Comparison of ENCODE assay signal across 10 cellular contexts in genomic region chr20:38870733-38871559, GRCh38. TPM values are rescaled to one million over a fixed set of nuclear protein-coding genes. Genes with fewer than 3 reads are reported as not detected.
A peak's percentile ranks its signal among the peaks of the same experiment; 100 is the strongest.
DNase-seq lines count a peak whose midpoint lies in the region; ATAC-seq lines count a peak whose summit lies in the region.
"Had no signal": no experiment of that assay in that cellular context is flagged by ENCODE, and none has a peak within 500 bp of the region (broad histone marks: within the 10 kb centered on the region; RNA-seq: fewer than 3 reads in every experiment).

No MANE protein-coding gene starts in this region.

- no peaks in the 10 kb centered on the region for H3K27me3 Mint-ChIP-seq in activated CD4-positive, alpha-beta T cell treated with anti-CD3 and anti-CD28 coated beads for 36 hours

- ATAC-seq in activated CD4-positive, alpha-beta T cell treated with anti-CD3 and anti-CD28 coated beads for 36 hours = peak; percentile 13
- ATAC-seq in esophagus mucosa = peak; percentile 86
- ATAC-seq in stimulated activated effector memory CD8-positive, alpha-beta T cell treated with anti-CD3 and anti-CD28 coated beads, Interleukin-12 subunit alpha, Interleukin-12 subunit beta, amount 100 ng/mL, for 72 hours = peak; percentile 36
- ATAC-seq in left lobe of liver = no peak

- POLR2A ChIA-PET in activated CD4-positive, alpha-beta T cell treated with anti-CD3 and anti-CD28 coated beads for 36 hours (lab: Charles Lee) = interaction anchor here (0.6 kb wide), 1 partner anchor 1662 kb away, joined by 3 read pairs; no protein-coding TSS in a partner anchor

- peak; percentile 73 for DNase-seq in activated CD4-positive, alpha-beta T cell treated with anti-CD3 and anti-CD28 coated beads for 36 hours
- DNase-seq in activated CD4-positive, alpha-beta T cell treated with anti-CD3 and anti-CD28 coated beads for 1 hour = no peak
- DNase-seq in T-helper 22 cell (ENCODE audit: low read depth) = peak; percentile 58
- peak in 1 of 2 donors; percentile 72 for DNase-seq in stimulated activated effector memory CD8-positive, alpha-beta T cell treated with anti-CD3 and anti-CD28 coated beads, Interleukin-12 subunit alpha, Interleukin-12 subunit beta, amount 100 ng/mL, for 72 hours (ENCODE audit: low spot score in 2 of 2)
- DNase-seq in left lobe of liver (ENCODE audit: low spot score) = no peak
- DNase-seq in NCI-H526 treated with DMSO at 0.1 percent for 48 hours (lab: John Stamatoyannopoulos, UW) = no peak
- no peak for DNase-seq in GDM1 (lab: John Stamatoyannopoulos, UW)
- DNase-seq: H7, NCI-H526 had no signal

- H3K27ac Mint-ChIP-seq in activated CD4-positive, alpha-beta T cell treated with anti-CD3 and anti-CD28 coated beads for 36 hours = peak overlapping the region; percentile 83
- H3K27ac Mint-ChIP-seq in stimulated activated effector memory CD8-positive, alpha-beta T cell treated with anti-CD3 and anti-CD28 coated beads, Interleukin-12 subunit alpha, Interleukin-12 subunit beta, amount 100 ng/mL, for 72 hours = peak overlapping the region; percentile 93

- intact Hi-C loops in activated CD4-positive, alpha-beta T cell treated with anti-CD3 and anti-CD28 coated beads for 36 hours (cut with DNase I, micrococcal nuclease) = no loop called here

- peaks cover 71% of the 10 kb centered on the region for H3K4me1 Mint-ChIP-seq in activated CD4-positive, alpha-beta T cell treated with anti-CD3 and anti-CD28 coated beads for 36 hours
- peaks cover 87% of the 10 kb centered on the region for H3K4me1 Mint-ChIP-seq in stimulated activated effector memory CD8-positive, alpha-beta T cell treated with anti-CD3 and anti-CD28 coated beads, Interleukin-12 subunit alpha, Interleukin-12 subunit beta, amount 100 ng/mL, for 72 hours

- CTCF ChIA-PET in activated CD4-positive, alpha-beta T cell treated with anti-CD3 and anti-CD28 coated beads for 36 hours (lab: Charles Lee) = interaction anchor here (0.5 to 2.8 kb wide), 5 partner anchors 9 to 28 kb away, joined by 3 to 13 read pairs (median 3); no protein-coding TSS in a partner anchor

- H3K4me3 Mint-ChIP-seq in activated CD4-positive, alpha-beta T cell treated with anti-CD3 and anti-CD28 coated beads for 36 hours = peak overlapping the region; percentile 27
- H3K4me3 Mint-ChIP-seq in stimulated activated effector memory CD8-positive, alpha-beta T cell treated with anti-CD3 and anti-CD28 coated beads, Interleukin-12 subunit alpha, Interleukin-12 subunit beta, amount 100 ng/mL, for 72 hours = peak overlapping the region; percentile 82

- H3K9me3 Mint-ChIP-seq in activated CD4-positive, alpha-beta T cell treated with anti-CD3 and anti-CD28 coated beads for 36 hours (ENCODE audit: low read depth) = no peaks in the 10 kb centered on the region
- H3K9me3 Mint-ChIP-seq in stimulated activated effector memory CD8-positive, alpha-beta T cell treated with anti-CD3 and anti-CD28 coated beads, Interleukin-12 subunit alpha, Interleukin-12 subunit beta, amount 100 ng/mL, for 72 hours = no peaks in the 10 kb centered on the region

- H3K36me3 Mint-ChIP-seq in activated CD4-positive, alpha-beta T cell treated with anti-CD3 and anti-CD28 coated beads for 36 hours (ENCODE audit: low read depth) = peaks cover 19% of the 10 kb centered on the region
- peaks cover 83% of the 10 kb centered on the region for H3K36me3 Mint-ChIP-seq in stimulated activated effector memory CD8-positive, alpha-beta T cell treated with anti-CD3 and anti-CD28 coated beads, Interleukin-12 subunit alpha, Interleukin-12 subunit beta, amount 100 ng/mL, for 72 hours

RNA-seq across cellular contexts. Expression of gene FAM83D, which starts 55.3 kb away (rescaled TPM):
- total RNA-seq in activated CD4-positive, alpha-beta T cell treated with anti-CD3 and anti-CD28 coated beads for 36 hours = 10 to 100 TPM; 10.5 to 12.4 TPM
- total RNA-seq in esophagus mucosa (67.0 TPM), left lobe of liver (2.9 TPM)

Comparison
In these comparisons a context has a peak if more than half of its experiments do, and no peak if none do; other contexts are left out.
1. DNase-seq: peak in activated CD4-positive, alpha-beta T cell treated with anti-CD3 and anti-CD28 coated beads for 36 hours (single experiment) and T-helper 22 cell (single experiment); none in activated CD4-positive, alpha-beta T cell treated with anti-CD3 and anti-CD28 coated beads for 1 hour (single experiment), left lobe of liver (single experiment), NCI-H526 treated with DMSO at 0.1 percent for 48 hours (single experiment) and GDM1 (single experiment).